8 cellular contexts compared by ENCODE assay signal in genomic region chr22:31085493-31085824, GRCh38. TPM values are rescaled to one million over a fixed set of nuclear protein-coding genes. Genes with fewer than 3 reads are reported as not detected.
A peak's percentile ranks its signal among the peaks of the same experiment; 100 is the strongest.
DNase-seq lines count a peak whose midpoint lies in the region; ATAC-seq and TF ChIP-seq lines count a peak whose summit lies in the region.

No MANE protein-coding gene starts in this region.

- TF ChIP-seq POLR2A in Peyer's patch (IDR thresholded peaks at IDR 0.05) (no peak), esophagus squamous epithelium (IDR thresholded peaks at IDR 0.05) (no peak)

- no peak for ATAC-seq in CD8-positive, alpha-beta T cell
- ATAC-seq in HG02588 (IDR thresholded peaks at IDR 0.05; ENCODE audit: unreplicated experiment) (no peak), GM21526 (IDR thresholded peaks at IDR 0.05; ENCODE audit: low FRiP score, unreplicated experiment) (no peak)

- no peak overlapping the region for H3K27ac ChIP-seq in CD8-positive, alpha-beta T cell (ENCODE audit: low read depth, low read length)
- H3K27ac ChIP-seq in Peyer's patch (peak overlapping the region; percentile 85 to 94 (median 93)), esophagus squamous epithelium (peak overlapping the region; percentile 91 to 98 (median 95))

- no peak overlapping the region for H3K27ac Mint-ChIP-seq in CD8-positive, alpha-beta T cell
- H3K27ac Mint-ChIP-seq in nephron progenitor cell: no peak overlapping the region

- H3K36me3 Mint-ChIP-seq in CD8-positive, alpha-beta T cell: no peaks in the 10 kb centered on the region
- peaks cover 3% of the 10 kb centered on the region for H3K36me3 Mint-ChIP-seq in nephron progenitor cell (ENCODE audit: low read depth)

- intact Hi-C loops in CD8-positive, alpha-beta T cell (cut with DNase I, micrococcal nuclease): loop anchor here (1.0 to 10.0 kb wide), 17 partner anchors 22 to 1481 kb away; partner anchors contain the start of genes CCDC157 (in 1 of the 2), DRG1 (in 1 of the 2), DUSP18 (in 1 of the 2) and LIMK2 (in 1 of the 2)
- intact Hi-C loops in esophagus squamous epithelium (cut with DNase I): loop anchor here (10.0 kb wide), 1 partner anchor 321 kb away; no protein-coding TSS in a partner anchor

- CTCF ChIA-PET in CD8-positive, alpha-beta T cell (lab: Charles Lee): interaction anchor here (0.6 to 4.5 kb wide), 34 partner anchors 8 to 451 kb away, joined by 3 to 52 read pairs (median 5); partner anchors contain the start of genes MORC2, SELENOM, SLC35E4 and TUG1

- 0% methylated on average over 7 of the region's 13 CpGs; no CpG with 5 or more reads in 1 of the 2 donors for WGBS in esophagus squamous epithelium, 2 donors

- peak overlapping the region; percentile 94 for H3K4me3 ChIP-seq in CD8-positive, alpha-beta T cell (ENCODE audit: low read depth, low read length)
- H3K4me3 ChIP-seq in Peyer's patch: peak overlapping the region; percentile 59 to 85 (median 71)
- peak overlapping the region; percentile 61 to 87 (median 68) for H3K4me3 ChIP-seq in esophagus squamous epithelium

- peak; percentile 59 for TF ChIP-seq CTCF in CD8-positive, alpha-beta T cell (IDR thresholded peaks at IDR 0.05)
- TF ChIP-seq CTCF in Peyer's patch (IDR thresholded peaks at IDR 0.05): no peak
- TF ChIP-seq CTCF in esophagus squamous epithelium (IDR thresholded peaks at IDR 0.05): peak in 1 of 6 experiments; percentile 3
- TF ChIP-seq CTCF in nephron progenitor cell (IDR thresholded peaks at IDR 0.05): no peak

- no peak for DNase-seq in CD8-positive, alpha-beta T cell
- no peak for DNase-seq in Peyer's patch
- no peak for DNase-seq in esophagus squamous epithelium (lab: John Stamatoyannopoulos, UW)
- DNase-seq in nephron progenitor cell: no peak
- DNase-seq in retina: no peak
- no peak for DNase-seq in cortex of kidney (lab: John Stamatoyannopoulos, UW)

- POLR2A ChIA-PET in CD8-positive, alpha-beta T cell (lab: Charles Lee): interaction anchor here (0.9 to 2.2 kb wide), 8 partner anchors 22 to 261 kb away, joined by 3 to 15 read pairs (median 4); partner anchors contain the start of genes MORC2, PATZ1, SELENOM and TUG1

- no peaks in the 10 kb centered on the region for H3K27me3 ChIP-seq in CD8-positive, alpha-beta T cell (ENCODE audit: insufficient read depth, low read length)
- no peaks in the 10 kb centered on the region for H3K27me3 ChIP-seq in Peyer's patch
- no peaks in the 10 kb centered on the region for H3K27me3 ChIP-seq in esophagus squamous epithelium

- H3K4me1 Mint-ChIP-seq in CD8-positive, alpha-beta T cell (ENCODE audit: low read depth): peaks cover 35% of the 10 kb centered on the region
- peaks cover 36% of the 10 kb centered on the region for H3K4me1 Mint-ChIP-seq in nephron progenitor cell

- H3K36me3 ChIP-seq in CD8-positive, alpha-beta T cell (ENCODE audit: insufficient read depth, low read length): no peaks in the 10 kb centered on the region
- H3K36me3 ChIP-seq in Peyer's patch: peaks cover 0 to 28% (median 0%) of the 10 kb centered on the region in 3 donors
- H3K36me3 ChIP-seq in esophagus squamous epithelium: peaks cover 8 to 36% (median 19%) of the 10 kb centered on the region in 3 donors

- peaks cover 32% of the 10 kb centered on the region for H3K4me1 ChIP-seq in CD8-positive, alpha-beta T cell (ENCODE audit: insufficient read depth, low read length)
- H3K4me1 ChIP-seq in Peyer's patch (peaks cover 4 to 66% (median 15%) of the 10 kb centered on the region in 4 donors), esophagus squamous epithelium (peaks cover 32 to 91% (median 45%) of the 10 kb centered on the region in 3 donors)

- no peaks in the 10 kb centered on the region for H3K9me3 ChIP-seq in CD8-positive, alpha-beta T cell (ENCODE audit: low read length)
- H3K9me3 ChIP-seq in Peyer's patch (no peaks in the 10 kb centered on the region), esophagus squamous epithelium (no peaks in the 10 kb centered on the region)

- no peaks in the 10 kb centered on the region for H3K9me3 Mint-ChIP-seq in CD8-positive, alpha-beta T cell
- no peaks in the 10 kb centered on the region for H3K9me3 Mint-ChIP-seq in nephron progenitor cell

- H3K27me3 Mint-ChIP-seq in CD8-positive, alpha-beta T cell (ENCODE audit: low read depth): no peaks in the 10 kb centered on the region
- no peaks in the 10 kb centered on the region for H3K27me3 Mint-ChIP-seq in nephron progenitor cell (ENCODE audit: low read depth, poor library complexity)

- peak overlapping the region; percentile 85 for H3K4me3 Mint-ChIP-seq in CD8-positive, alpha-beta T cell
- H3K4me3 Mint-ChIP-seq in nephron progenitor cell: peak overlapping the region; percentile 75

RNA-seq across cellular contexts. Expression of gene SMTN, which starts 4.3 kb away (rescaled TPM):
- total RNA-seq in CD8-positive, alpha-beta T cell: 1 to 10 TPM; 4.0 to 4.9 TPM
- 100 to 1,000 TPM in 1 of 4 donors, 10 to 100 TPM in 3; 23.1 to 124 (median 75.9) TPM for total RNA-seq in Peyer's patch
- 100 to 1,000 TPM in 1 of 4 donors, 10 to 100 TPM in 3; 28.2 to 158 (median 45.8) TPM for total RNA-seq in esophagus squamous epithelium

RNA-seq across cellular contexts. Expression of gene SELENOM, which starts 21.9 kb away (rescaled TPM):
- total RNA-seq in CD8-positive, alpha-beta T cell: 10 to 100 TPM; 55.6 to 62.2 TPM
- 10 to 100 TPM; 31.4 to 89.1 (median 43.7) TPM for total RNA-seq in Peyer's patch
- total RNA-seq in esophagus squamous epithelium: 100 to 1,000 TPM in 2 of 4 donors, 10 to 100 TPM in 2; 13.3 to 291 (median 67.6) TPM

RNA-seq across cellular contexts. Expression of gene INPP5J, which starts 37.3 kb away (rescaled TPM):
- total RNA-seq in CD8-positive, alpha-beta T cell: under 1 TPM; 0.11 to 0.14 TPM
- total RNA-seq in Peyer's patch (100 to 1,000 TPM in 3 of 4 donors, 10 to 100 TPM in 1; 18.2 to 203 (median 156) TPM), esophagus squamous epithelium (1 to 10 TPM in 2 of 4 donors, under 1 TPM in 2; 0.22 to 2.4 (median 0.84) TPM)

RNA-seq across cellular contexts. Expression of gene PLA2G3, which starts 54.8 kb away (rescaled TPM):
- total RNA-seq in CD8-positive, alpha-beta T cell: not detected
- not detected for total RNA-seq in Peyer's patch
- total RNA-seq in esophagus squamous epithelium: 10 to 100 TPM in 1 of 4 donors, 1 to 10 TPM in 3; 5.0 to 27.0 (median 7.8) TPM

Comparison
In these comparisons a context has a peak if more than half of its experiments do, and no peak if none do; other contexts are left out.
1. RNA of gene SMTN, which starts 4.3 kb away (total RNA-seq): 23.1 to 124 TPM in Peyer's patch and 28.2 to 158 TPM in esophagus squamous epithelium; 4.0 to 4.9 TPM in CD8-positive, alpha-beta T cell; every median in the first group is over 4 times any median in the second.
2. RNA of gene INPP5J, which starts 37.3 kb away (total RNA-seq): 18.2 to 203 TPM in Peyer's patch; 0.22 to 2.4 TPM in esophagus squamous epithelium and 0.11 to 0.14 TPM in CD8-positive, alpha-beta T cell; every median in the first group is over 4 times any median in the second.
3. Peak in every context shown above with its lines, with median percentiles within 50 percentile points of each other: H3K4me3 ChIP-seq.